15 cellular contexts compared by ENCODE assay signal in genomic region chr17:81550285-81550684, GRCh38. TPM values are rescaled to one million over a fixed set of nuclear protein-coding genes. Genes with fewer than 3 reads are reported as not detected.
DNase-seq lines count a peak whose midpoint lies in the region; ATAC-seq and TF ChIP-seq lines count a peak whose summit lies in the region.
"Had no signal": no experiment of that assay in that cellular context is flagged by ENCODE, and none has a peak within 500 bp of the region (broad histone marks: within the 10 kb centered on the region; RNA-seq: fewer than 3 reads in every experiment).

No MANE protein-coding gene starts in this region.

- no peaks in the 10 kb centered on the region for H3K9me3 ChIP-seq in BLaER1
- no peaks in the 10 kb centered on the region for H3K9me3 ChIP-seq in mesenchymal stem cell (ENCODE audit: control insufficient read depth, low read length)
- H3K9me3 ChIP-seq: gastroesophageal sphincter had no signal

- H3K4me3 ChIP-seq in BLaER1 = no peak overlapping the region
- H3K4me3 ChIP-seq in mesenchymal stem cell (ENCODE audit: insufficient read depth in 1 of 2, low read depth in 1 of 2, low read length in 2 of 2) = no peak overlapping the region

- H3K9me3 Mint-ChIP-seq in Calu3 (ENCODE audit: low read depth, unreplicated experiment) = no peaks in the 10 kb centered on the region
- no peaks in the 10 kb centered on the region for H3K9me3 Mint-ChIP-seq in activated naive CD4-positive, alpha-beta T cell treated with anti-CD3 and anti-CD28 coated beads, Interleukin-2, amount 50 U/mL, for 72 hours

- H4K91ac ChIP-seq in mesenchymal stem cell (ENCODE audit: low read length) = no peak overlapping the region

- peak overlapping the region; percentile 92 for H3K4me3 Mint-ChIP-seq in Calu3 (ENCODE audit: low read depth, unreplicated experiment)

- no peak overlapping the region for H3K14ac ChIP-seq in mesenchymal stem cell (ENCODE audit: low read length in 2 of 2)

- peaks cover 31% of the 10 kb centered on the region for H3K79me1 ChIP-seq in mesenchymal stem cell (replicated peaks; ENCODE audit: low read length, poor library complexity, severe bottlenecking)

- H2AFZ ChIP-seq in mesenchymal stem cell (ENCODE audit: low read depth, low read length) = no peak overlapping the region

- peaks cover 89% of the 10 kb centered on the region for H3K36me3 Mint-ChIP-seq in Calu3 (ENCODE audit: insufficient read depth, unreplicated experiment)
- H3K36me3 Mint-ChIP-seq in activated naive CD4-positive, alpha-beta T cell treated with anti-CD3 and anti-CD28 coated beads, Interleukin-2, amount 50 U/mL, for 72 hours = peaks cover 0 to 14% of the 10 kb centered on the region in 2 donors

- WGBS in mesenchymal stem cell = 98% methylated on average over 15 of the region's 15 CpGs

- H4K8ac ChIP-seq in mesenchymal stem cell (ENCODE audit: low read length) = no peak overlapping the region

- intact Hi-C loops in Calu3 (cut with micrococcal nuclease; ENCODE audit: unreplicated experiment) = no loop called here

- H3K27ac ChIP-seq in BLaER1 (no peak overlapping the region), mesenchymal stem cell (ENCODE audit: low read length, poor library complexity, severe bottlenecking) (no peak overlapping the region)
- H3K27ac ChIP-seq: gastroesophageal sphincter had no signal

- no peak overlapping the region for H3K18ac ChIP-seq in mesenchymal stem cell (ENCODE audit: low read depth in 1 of 2, low read length in 2 of 2)

- no peak overlapping the region for H3K4ac ChIP-seq in mesenchymal stem cell (ENCODE audit: low read depth in 1 of 2, low read length in 2 of 2)

- no peak for ATAC-seq in activated naive CD4-positive, alpha-beta T cell treated with anti-CD3 and anti-CD28 coated beads, Interleukin-2, amount 50 U/mL, for 72 hours
- ATAC-seq: gastroesophageal sphincter, sciatic nerve had no signal

- peaks cover 12% of the 10 kb centered on the region for H3K4me1 Mint-ChIP-seq in Calu3 (ENCODE audit: low read depth, unreplicated experiment)

- peak overlapping the region; percentile 100 for H3K4me2 ChIP-seq in BLaER1
- peak overlapping the region; percentile 29 for H3K4me2 ChIP-seq in mesenchymal stem cell (ENCODE audit: low read length, poor library complexity, severe bottlenecking)

- H3K27me3 ChIP-seq in BLaER1 = no peaks in the 10 kb centered on the region
- H3K27me3 ChIP-seq in mesenchymal stem cell (ENCODE audit: control insufficient read depth in 1 of 2, insufficient read depth in 1 of 2, low read length in 2 of 2) = no peaks in the 10 kb centered on the region
- H3K27me3 ChIP-seq: gastroesophageal sphincter had no signal

- H3K4me1 ChIP-seq in BLaER1 = peaks cover 37% of the 10 kb centered on the region
- H3K4me1 ChIP-seq in mesenchymal stem cell (ENCODE audit: control insufficient read depth, insufficient read depth, low read depth, low read length) = peaks cover 37% of the 10 kb centered on the region

- no peak overlapping the region for H2BK12ac ChIP-seq in mesenchymal stem cell (ENCODE audit: low read length in 2 of 2)

- H3K36me3 ChIP-seq in BLaER1 (peaks cover 56% of the 10 kb centered on the region), mesenchymal stem cell (ENCODE audit: control insufficient read depth in 1 of 2, insufficient read depth in 2 of 2, low read depth in 1 of 2, low read length in 2 of 2) (peaks cover 51 to 54% of the 10 kb centered on the region in 2 experiments)

- H2BK5ac ChIP-seq in mesenchymal stem cell (ENCODE audit: low read depth, low read length, poor library complexity, severe bottlenecking) = no peak overlapping the region

- no peaks in the 10 kb centered on the region for H3K27me3 Mint-ChIP-seq in Calu3 (ENCODE audit: unreplicated experiment)

- H2BK120ac ChIP-seq in mesenchymal stem cell (ENCODE audit: low read depth, low read length) = no peak overlapping the region

- peaks cover 28% of the 10 kb centered on the region for H4K20me1 ChIP-seq in BLaER1

- H3K23ac ChIP-seq in mesenchymal stem cell (ENCODE audit: low read length in 2 of 2) = peak overlapping the region in 1 of 2 experiments; percentile 9

- no peak overlapping the region for H3K27ac Mint-ChIP-seq in Calu3 (ENCODE audit: unreplicated experiment)
- peak overlapping the region; percentile 74 to 77 for H3K27ac Mint-ChIP-seq in activated naive CD4-positive, alpha-beta T cell treated with anti-CD3 and anti-CD28 coated beads, Interleukin-2, amount 50 U/mL, for 72 hours

- no TSS peak for BruUV-seq in Calu3 (replicated peaks; lab: Mats Ljungman, UMichigan)

- no peak overlapping the region for H2BK15ac ChIP-seq in mesenchymal stem cell (ENCODE audit: low read depth, poor library complexity, severe bottlenecking)

- no peak overlapping the region for H2AK5ac ChIP-seq in mesenchymal stem cell (ENCODE audit: low read length, severe bottlenecking)

- TF ChIP-seq CTCF in Calu3 (IDR thresholded peaks at IDR 0.05; ENCODE audit: unreplicated experiment) (no peak), GM20000 (IDR thresholded peaks at IDR 0.05; ENCODE audit: extremely low read depth, missing control alignments) (no peak)

- DNase-seq in Calu3 (no peak), mesenchymal stem cell (no peak), pons (ENCODE audit: low spot score) (no peak), NCI-H226 (no peak), cerebellar cortex (ENCODE audit: low spot score) (no peak), GM20000 (ENCODE audit: low spot score) (no peak)
- no peak for DNase-seq in activated naive CD4-positive, alpha-beta T cell treated with anti-CD3 and anti-CD28 coated beads, Interleukin-2, amount 50 U/mL, for 72 hours (ENCODE audit: low spot score in 2 of 2)
- DNase-seq: activated CD8-positive, alpha-beta memory T cell treated with anti-CD3 and anti-CD28 coated beads, Interleukin-2, amount 50 U/mL, for 48 hours; C1 segment of cervical spinal cord; Karpas-422; NCI-H187; NCI-H82 had no signal

- no peak overlapping the region for H3K9ac ChIP-seq in BLaER1
- H3K9ac ChIP-seq in mesenchymal stem cell (ENCODE audit: low read length) = peak overlapping the region; percentile 88

- CTCF ChIA-PET in Calu3 (lab: Charles Lee) = no interaction called here

RNA-seq across cellular contexts. Expression of gene FAAP100, which starts 1.9 kb away (rescaled TPM):
- total RNA-seq in Calu3 (2022) = 39.4 and 39.7 TPM in 2 replicates
- 10 to 100 TPM; 19.8 to 37.9 TPM for total RNA-seq in activated naive CD4-positive, alpha-beta T cell treated with anti-CD3 and anti-CD28 coated beads, Interleukin-2, amount 50 U/mL, for 72 hours
- 10.1 TPM for polyA plus RNA-seq in mesenchymal stem cell (2013, experiment 1 of 2)
- polyA plus RNA-seq in mesenchymal stem cell (2013, experiment 2 of 2) = 10.3 TPM

RNA-seq across cellular contexts. Expression of gene FSCN2, which starts 22.1 kb away (rescaled TPM):
- total RNA-seq in Calu3 (2022) = 5.5 and 7.0 TPM in 2 replicates
- under 1 TPM; 0.30 to 0.86 TPM for total RNA-seq in activated naive CD4-positive, alpha-beta T cell treated with anti-CD3 and anti-CD28 coated beads, Interleukin-2, amount 50 U/mL, for 72 hours
- 0.23 TPM for polyA plus RNA-seq in mesenchymal stem cell (2013, experiment 1 of 2)
- 0.15 TPM for polyA plus RNA-seq in mesenchymal stem cell (2013, experiment 2 of 2)

RNA-seq across cellular contexts. Expression of gene ACTG1, which starts 37.7 kb away (rescaled TPM):
- 2,184 and 2,327 TPM in 2 replicates for total RNA-seq in Calu3 (2022)
- 1,000 to 10,000 TPM; 6,062 to 6,573 TPM for total RNA-seq in activated naive CD4-positive, alpha-beta T cell treated with anti-CD3 and anti-CD28 coated beads, Interleukin-2, amount 50 U/mL, for 72 hours
- polyA plus RNA-seq in mesenchymal stem cell (2013, experiment 1 of 2) = 7,126 TPM
- 6,723 TPM for polyA plus RNA-seq in mesenchymal stem cell (2013, experiment 2 of 2)
